Comparison of ENCODE assay signal across 15 cellular contexts in genomic region chr10:72709041-72709440, GRCh38. TPM values are rescaled to one million over a fixed set of nuclear protein-coding genes. Genes with fewer than 3 reads are reported as not detected.
DNase-seq lines count a peak whose midpoint lies in the region; ATAC-seq, FAIRE-seq and TF ChIP-seq lines count a peak whose summit lies in the region.
"Had no signal": no experiment of that assay in that cellular context is flagged by ENCODE, and none has a peak within 500 bp of the region (broad histone marks: within the 10 kb centered on the region; RNA-seq: fewer than 3 reads in every experiment).

No MANE protein-coding gene starts in this region.

- DNase-seq in left cardiac atrium = peak; percentile 47
- DNase-seq in Right ventricle myocardium inferior (ENCODE audit: missing footprints) = no peak
- DNase-seq in fibroblast of gingiva (ENCODE audit: low read depth) = peak; percentile 35
- DNase-seq in amniotic stem cell (lab: John Stamatoyannopoulos, UW) = no peak
- no peak for DNase-seq in RCC 7860 (ENCODE audit: low spot score)
- no peak for DNase-seq in activated gamma-delta T cell (lab: John Stamatoyannopoulos, UW)
- DNase-seq: ACHN; activated CD4-positive, alpha-beta T cell treated with anti-CD3 and anti-CD28 coated beads, Interleukin-2, amount 50 U/mL, for 1 hour; CD8-positive, alpha-beta T cell; EL; NCI-H1092 treated with DMSO at 0.1 percent for 48 hours; stimulated activated naive CD8-positive, alpha-beta T cell treated with anti-CD3 and anti-CD28 coated beads, Interleukin-15, amount 100 ng/mL, for 72 hours had no signal

- no peak for TF ChIP-seq CTCF in nephron (IDR thresholded peaks at IDR 0.05; ENCODE audit: unreplicated experiment in 3 of 3)

- H3K36me3 Mint-ChIP-seq in nephron (ENCODE audit: low read depth) = no peaks in the 10 kb centered on the region

- intact Hi-C loops in left cardiac atrium (cut with DNase I) = loop anchor here (5.0 to 10.0 kb wide), 2 partner anchors 106 to 123 kb away; no protein-coding TSS in a partner anchor
- intact Hi-C loops in Right ventricle myocardium inferior (cut with DNase I) = no loop called here

- H3K9me3 Mint-ChIP-seq in nephron = no peaks in the 10 kb centered on the region
- H3K9me3 Mint-ChIP-seq: CD8-positive, alpha-beta T cell; stimulated activated naive CD8-positive, alpha-beta T cell treated with anti-CD3 and anti-CD28 coated beads, Interleukin-15, amount 100 ng/mL, for 72 hours had no signal

- H3K4me1 Mint-ChIP-seq in nephron = peaks cover 42% of the 10 kb centered on the region
- H3K4me1 Mint-ChIP-seq: stimulated activated naive CD8-positive, alpha-beta T cell treated with anti-CD3 and anti-CD28 coated beads, Interleukin-15, amount 100 ng/mL, for 72 hours had no signal

- FAIRE-seq in RCC 7860 (lab: Jason Lieb, UNC) = no peak
- FAIRE-seq: colon had no signal

- no peaks in the 10 kb centered on the region for H3K27me3 Mint-ChIP-seq in nephron (ENCODE audit: low read depth)
- H3K27me3 Mint-ChIP-seq: stimulated activated naive CD8-positive, alpha-beta T cell treated with anti-CD3 and anti-CD28 coated beads, Interleukin-15, amount 100 ng/mL, for 72 hours had no signal

- H3K27ac Mint-ChIP-seq in nephron = peak overlapping the region; percentile 35 to 92 (median 79)
- H3K27ac Mint-ChIP-seq: CD8-positive, alpha-beta T cell; stimulated activated naive CD8-positive, alpha-beta T cell treated with anti-CD3 and anti-CD28 coated beads, Interleukin-15, amount 100 ng/mL, for 72 hours had no signal

- peak overlapping the region in 2 of 3 experiments; percentile 17 to 47 for H3K4me3 Mint-ChIP-seq in nephron
- H3K4me3 Mint-ChIP-seq: CD8-positive, alpha-beta T cell; stimulated activated naive CD8-positive, alpha-beta T cell treated with anti-CD3 and anti-CD28 coated beads, Interleukin-15, amount 100 ng/mL, for 72 hours had no signal

- ATAC-seq in left cardiac atrium (peak in 1 of 2 donors; percentile 33), Right ventricle myocardium inferior (no peak), HG02852 (IDR thresholded peaks at IDR 0.05; ENCODE audit: unreplicated experiment) (no peak)
- ATAC-seq: CD8-positive, alpha-beta T cell; stimulated activated naive CD8-positive, alpha-beta T cell treated with anti-CD3 and anti-CD28 coated beads, Interleukin-15, amount 100 ng/mL, for 72 hours had no signal

RNA-seq across cellular contexts. Expression of gene MCU, which starts 17.1 kb away (rescaled TPM):
- total RNA-seq in left cardiac atrium = 10 to 100 TPM; 16.1 to 21.1 TPM
- total RNA-seq in Right ventricle myocardium inferior = 15.1 TPM

Comparison
In these comparisons a context has a peak if more than half of its experiments do, and no peak if none do; other contexts are left out.
1. DNase-seq: peak in left cardiac atrium (single experiment) and fibroblast of gingiva (single experiment); none in Right ventricle myocardium inferior (single experiment), amniotic stem cell (single experiment), RCC 7860 (single experiment) and activated gamma-delta T cell (single experiment).